9 cellular contexts compared by ENCODE assay signal in the genomic region with DNA sequence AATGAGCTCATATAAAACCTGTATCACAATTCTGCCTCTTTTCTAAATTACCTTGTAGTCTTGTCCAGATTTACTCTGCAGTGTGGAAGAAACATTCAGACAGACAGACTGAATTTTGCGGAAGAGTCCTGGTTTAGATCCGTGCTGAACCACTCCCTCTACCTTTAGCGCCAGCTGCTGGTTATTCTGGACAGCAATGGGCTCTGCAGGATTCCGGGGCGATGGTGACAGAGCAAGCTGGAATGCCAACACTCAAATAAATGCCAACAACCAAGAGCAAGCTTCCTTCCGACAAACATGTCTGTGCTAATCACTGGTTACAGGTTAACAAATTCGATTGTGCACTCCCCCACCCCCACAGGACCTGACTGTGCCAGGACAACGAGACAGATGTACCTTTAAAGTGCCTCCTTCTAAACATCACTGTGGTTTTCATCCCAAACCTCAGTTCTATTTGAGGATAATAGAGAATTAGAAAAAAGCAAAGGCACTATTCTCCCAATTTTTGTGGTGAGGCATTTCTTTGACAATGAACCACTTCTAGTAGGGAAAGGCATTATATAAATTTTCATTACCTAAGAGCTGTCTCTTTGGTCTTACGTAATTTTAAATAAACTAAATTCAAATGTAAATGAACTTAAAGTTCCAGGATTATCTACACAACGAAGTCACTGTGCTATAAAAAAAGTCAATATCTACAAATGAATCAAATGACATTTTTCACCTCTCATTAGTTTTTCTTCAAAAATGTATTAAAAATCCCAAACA.
A peak's percentile ranks its signal among the peaks of the same experiment; 100 is the strongest.
DNase-seq lines count a peak whose midpoint lies in the region; ATAC-seq and TF ChIP-seq lines count a peak whose summit lies in the region.
"Had no signal": no experiment of that assay in that cellular context is flagged by ENCODE, and none has a peak within 500 bp of the region (broad histone marks: within the 10 kb centered on the region; RNA-seq: fewer than 3 reads in every experiment).

No MANE protein-coding gene starts in this region.

- H3K27ac ChIP-seq in parathyroid adenoma = no peak overlapping the region

- no peaks in the 10 kb centered on the region for H3K9me3 ChIP-seq in parathyroid adenoma (ENCODE audit: control insufficient read depth, low read length)

- DNase-seq in ELR (ENCODE audit: low read depth) (peak; percentile 16), fibroblast of the conjunctiva (ENCODE audit: low read depth) (peak; percentile 10), CD1c-positive myeloid dendritic cell (ENCODE audit: extremely low spot score) (no peak), activated gamma-delta T cell (lab: John Stamatoyannopoulos, UW) (no peak)

- ATAC-seq in SK-N-SH treated with all-trans-retinoic acid at 6 μM for 48 hours = peak; percentile 88
- no peak for ATAC-seq in HG03469 (IDR thresholded peaks at IDR 0.05; ENCODE audit: unreplicated experiment)
- ATAC-seq in HG02759 (IDR thresholded peaks at IDR 0.05; ENCODE audit: unreplicated experiment) = no peak
- ATAC-seq: GM12878 had no signal

- H3K79me2 ChIP-seq in parathyroid adenoma = no peaks in the 10 kb centered on the region

- H3K9ac ChIP-seq in parathyroid adenoma = no peak overlapping the region

- no peak overlapping the region for H3K4me2 ChIP-seq in parathyroid adenoma (ENCODE audit: low read length)

- no peak overlapping the region for H2AFZ ChIP-seq in parathyroid adenoma

- H3K27me3 ChIP-seq in parathyroid adenoma (ENCODE audit: control insufficient read depth, insufficient read depth, low read length) = no peaks in the 10 kb centered on the region

- no peaks in the 10 kb centered on the region for H3K4me1 ChIP-seq in parathyroid adenoma

- TF ChIP-seq CTCF in parathyroid adenoma (IDR thresholded peaks at IDR 0.05) = peak; percentile 42

- no peaks in the 10 kb centered on the region for H3K36me3 ChIP-seq in parathyroid adenoma (ENCODE audit: control insufficient read depth, insufficient read depth, low read length)

- no peak overlapping the region for H3K4me3 ChIP-seq in parathyroid adenoma (ENCODE audit: low read depth, low read length)
- H3K4me3 ChIP-seq: GM12878 had no signal

TF ChIP-seq in SK-N-SH treated with all-trans-retinoic acid at 6 μM for 48 hours, 23 proteins besides CTCF, POLR2A, EP300 and RAD21:
- TF ChIP-seq OSR1 (CRISPR knock-in tag; IDR thresholded peaks at IDR 0.05) (no peak), ZC3H10 (CRISPR knock-in tag; IDR thresholded peaks at IDR 0.05) (no peak), ZNF565 (CRISPR knock-in tag; conservative IDR thresholded peaks at IDR 0.05; ENCODE audit: low read depth) (no peak), ISL1 (CRISPR knock-in tag; IDR thresholded peaks at IDR 0.05) (no peak), ESRRG (CRISPR knock-in tag; IDR thresholded peaks at IDR 0.05) (no peak), CSDC2 (CRISPR knock-in tag; IDR thresholded peaks at IDR 0.05) (no peak), BACH2 (CRISPR knock-in tag; IDR thresholded peaks at IDR 0.05; ENCODE audit: borderline replicate concordance) (no peak)
- TF ChIP-seq, protein P1, sequence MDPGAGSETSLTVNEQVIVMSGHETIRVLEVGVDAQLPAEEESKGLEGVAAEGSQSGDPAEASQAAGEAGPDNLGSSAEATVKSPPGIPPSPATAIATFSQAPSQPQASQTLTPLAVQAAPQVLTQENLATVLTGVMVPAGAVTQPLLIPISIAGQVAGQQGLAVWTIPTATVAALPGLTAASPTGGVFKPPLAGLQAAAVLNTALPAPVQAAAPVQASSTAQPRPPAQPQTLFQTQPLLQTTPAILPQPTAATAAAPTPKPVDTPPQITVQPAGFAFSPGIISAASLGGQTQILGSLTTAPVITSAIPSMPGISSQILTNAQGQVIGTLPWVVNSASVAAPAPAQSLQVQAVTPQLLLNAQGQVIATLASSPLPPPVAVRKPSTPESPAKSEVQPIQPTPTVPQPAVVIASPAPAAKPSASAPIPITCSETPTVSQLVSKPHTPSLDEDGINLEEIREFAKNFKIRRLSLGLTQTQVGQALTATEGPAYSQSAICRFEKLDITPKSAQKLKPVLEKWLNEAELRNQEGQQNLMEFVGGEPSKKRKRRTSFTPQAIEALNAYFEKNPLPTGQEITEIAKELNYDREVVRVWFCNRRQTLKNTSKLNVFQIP (CRISPR knock-in tag; IDR thresholded peaks at IDR 0.05; ENCODE audit: borderline replicate concordance, low read depth) = no peak
- TF ChIP-seq, protein P2, sequence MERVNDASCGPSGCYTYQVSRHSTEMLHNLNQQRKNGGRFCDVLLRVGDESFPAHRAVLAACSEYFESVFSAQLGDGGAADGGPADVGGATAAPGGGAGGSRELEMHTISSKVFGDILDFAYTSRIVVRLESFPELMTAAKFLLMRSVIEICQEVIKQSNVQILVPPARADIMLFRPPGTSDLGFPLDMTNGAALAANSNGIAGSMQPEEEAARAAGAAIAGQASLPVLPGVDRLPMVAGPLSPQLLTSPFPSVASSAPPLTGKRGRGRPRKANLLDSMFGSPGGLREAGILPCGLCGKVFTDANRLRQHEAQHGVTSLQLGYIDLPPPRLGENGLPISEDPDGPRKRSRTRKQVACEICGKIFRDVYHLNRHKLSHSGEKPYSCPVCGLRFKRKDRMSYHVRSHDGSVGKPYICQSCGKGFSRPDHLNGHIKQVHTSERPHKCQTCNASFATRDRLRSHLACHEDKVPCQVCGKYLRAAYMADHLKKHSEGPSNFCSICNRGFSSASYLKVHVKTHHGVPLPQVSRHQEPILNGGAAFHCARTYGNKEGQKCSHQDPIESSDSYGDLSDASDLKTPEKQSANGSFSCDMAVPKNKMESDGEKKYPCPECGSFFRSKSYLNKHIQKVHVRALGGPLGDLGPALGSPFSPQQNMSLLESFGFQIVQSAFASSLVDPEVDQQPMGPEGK (CRISPR knock-in tag; IDR thresholded peaks at IDR 0.05; ENCODE audit: borderline replicate concordance) = no peak

Comparison
In these comparisons a context has a peak if more than half of its experiments do, and no peak if none do; other contexts are left out.
1. DNase-seq: peak in ELR (single experiment) and fibroblast of the conjunctiva (single experiment); none in CD1c-positive myeloid dendritic cell (single experiment) and activated gamma-delta T cell (single experiment).